8 cellular contexts compared by ENCODE assay signal in genomic region chr20:48846516-48847492, GRCh38. TPM values are rescaled to one million over a fixed set of nuclear protein-coding genes. Genes with fewer than 3 reads are reported as not detected.
DNase-seq lines count a peak whose midpoint lies in the region; ATAC-seq and TF ChIP-seq lines count a peak whose summit lies in the region.

No MANE protein-coding gene starts in this region.

- H3K27ac Mint-ChIP-seq in endodermal cell = peak overlapping the region; percentile 86
- H3K27ac Mint-ChIP-seq in stimulated activated naive CD8-positive, alpha-beta T cell treated with anti-CD3 and anti-CD28 coated beads, Interleukin-15, Interleukin-2, amounts not matched to agents 100 ng/mL and 50 ng/mL, for 24 hours = peak overlapping the region; percentile 96

- no peaks in the 10 kb centered on the region for H3K9me3 ChIP-seq in BLaER1
- H3K9me3 ChIP-seq in endodermal cell (ENCODE audit: control insufficient read depth, low read length) = peaks cover 4% of the 10 kb centered on the region

- peaks cover 12% of the 10 kb centered on the region for H3K4me1 ChIP-seq in BLaER1
- peaks cover 9% of the 10 kb centered on the region for H3K4me1 ChIP-seq in endodermal cell (ENCODE audit: control insufficient read depth, insufficient read depth, low read length)

- peaks cover 29% of the 10 kb centered on the region for H3K27me3 Mint-ChIP-seq in endodermal cell (ENCODE audit: insufficient read depth)
- no peaks in the 10 kb centered on the region for H3K27me3 Mint-ChIP-seq in stimulated activated naive CD8-positive, alpha-beta T cell treated with anti-CD3 and anti-CD28 coated beads, Interleukin-15, Interleukin-2, amounts not matched to agents 100 ng/mL and 50 ng/mL, for 24 hours

- peak overlapping the region; percentile 65 for H3K4me2 ChIP-seq in BLaER1

- no peak for TF ChIP-seq CTCF in endodermal cell (conservative IDR thresholded peaks at IDR 0.05)

- H4K20me1 ChIP-seq in BLaER1 = no peaks in the 10 kb centered on the region

- peaks cover 17% of the 10 kb centered on the region for H3K4me1 Mint-ChIP-seq in endodermal cell
- peaks cover 48% of the 10 kb centered on the region for H3K4me1 Mint-ChIP-seq in stimulated activated naive CD8-positive, alpha-beta T cell treated with anti-CD3 and anti-CD28 coated beads, Interleukin-15, Interleukin-2, amounts not matched to agents 100 ng/mL and 50 ng/mL, for 24 hours (ENCODE audit: low read depth)

- H3K4me3 Mint-ChIP-seq in endodermal cell = no peak overlapping the region
- H3K4me3 Mint-ChIP-seq in stimulated activated naive CD8-positive, alpha-beta T cell treated with anti-CD3 and anti-CD28 coated beads, Interleukin-15, Interleukin-2, amounts not matched to agents 100 ng/mL and 50 ng/mL, for 24 hours = peak overlapping the region; percentile 54

- ATAC-seq in GM19025 (IDR thresholded peaks at IDR 0.05; ENCODE audit: low read depth, unreplicated experiment) (peak; percentile 85), HG03039 (IDR thresholded peaks at IDR 0.05; ENCODE audit: unreplicated experiment) (peak; percentile 83), left lobe of liver (no peak)

- H3K27me3 ChIP-seq in BLaER1 = no peaks in the 10 kb centered on the region
- H3K27me3 ChIP-seq in endodermal cell (ENCODE audit: control insufficient read depth, insufficient read depth, low read length, poor library complexity, severe bottlenecking) = no peaks in the 10 kb centered on the region

- no peaks in the 10 kb centered on the region for H3K36me3 Mint-ChIP-seq in endodermal cell (ENCODE audit: low read depth)
- H3K36me3 Mint-ChIP-seq in stimulated activated naive CD8-positive, alpha-beta T cell treated with anti-CD3 and anti-CD28 coated beads, Interleukin-15, Interleukin-2, amounts not matched to agents 100 ng/mL and 50 ng/mL, for 24 hours (ENCODE audit: low read depth) = no peaks in the 10 kb centered on the region

- H3K4me3 ChIP-seq in BLaER1 (no peak overlapping the region), endodermal cell (ENCODE audit: low read length) (no peak overlapping the region)

- peak; percentile 58 for DNase-seq in RPMI8226
- peak; percentile 88 for DNase-seq in endodermal cell
- no peak for DNase-seq in NCI-H2107 (lab: John Stamatoyannopoulos, UW)
- DNase-seq in left lobe of liver (ENCODE audit: low spot score) = no peak

- peak overlapping the region; percentile 50 for H3K27ac ChIP-seq in BLaER1
- peak overlapping the region; percentile 25 for H3K27ac ChIP-seq in endodermal cell (ENCODE audit: low read depth, low read length)

- H3K36me3 ChIP-seq in BLaER1 (no peaks in the 10 kb centered on the region), endodermal cell (ENCODE audit: control insufficient read depth, insufficient read depth, low read length) (no peaks in the 10 kb centered on the region)

- no peaks in the 10 kb centered on the region for H3K9me3 Mint-ChIP-seq in endodermal cell
- H3K9me3 Mint-ChIP-seq in stimulated activated naive CD8-positive, alpha-beta T cell treated with anti-CD3 and anti-CD28 coated beads, Interleukin-15, Interleukin-2, amounts not matched to agents 100 ng/mL and 50 ng/mL, for 24 hours = peaks cover 5% of the 10 kb centered on the region

- WGBS in endodermal cell (ENCODE audit: insufficient coverage in 1 of 2, insufficient read length in 1 of 2), 2 experiments = 34 to 56% methylated on average over 7 to 11 of the region's 12 CpGs

- H3K9ac ChIP-seq in BLaER1 (peak overlapping the region; percentile 44; the same call in 1 of the 2 replicates), endodermal cell (ENCODE audit: extremely low read depth, low read length, poor library complexity, severe bottlenecking) (peak overlapping the region; percentile 31)

RNA-seq across cellular contexts. Expression of gene PREX1, which starts 19.0 kb away (rescaled TPM):
- 10 to 100 TPM; 65.3 to 70.5 TPM for total RNA-seq in endodermal cell
- 74.2 TPM for polyA plus RNA-seq in endodermal cell (2013, experiment 1 of 2)
- polyA plus RNA-seq in endodermal cell (2013, experiment 2 of 2) = 71.0 TPM
- 5.8 TPM for total RNA-seq in left lobe of liver

Comparison
In these comparisons a context has a peak if more than half of its experiments do, and no peak if none do; other contexts are left out.
1. DNase-seq: peak in RPMI8226 (single experiment) and endodermal cell (single experiment); none in NCI-H2107 (single experiment) and left lobe of liver (single experiment).